In the genomic region with DNA sequence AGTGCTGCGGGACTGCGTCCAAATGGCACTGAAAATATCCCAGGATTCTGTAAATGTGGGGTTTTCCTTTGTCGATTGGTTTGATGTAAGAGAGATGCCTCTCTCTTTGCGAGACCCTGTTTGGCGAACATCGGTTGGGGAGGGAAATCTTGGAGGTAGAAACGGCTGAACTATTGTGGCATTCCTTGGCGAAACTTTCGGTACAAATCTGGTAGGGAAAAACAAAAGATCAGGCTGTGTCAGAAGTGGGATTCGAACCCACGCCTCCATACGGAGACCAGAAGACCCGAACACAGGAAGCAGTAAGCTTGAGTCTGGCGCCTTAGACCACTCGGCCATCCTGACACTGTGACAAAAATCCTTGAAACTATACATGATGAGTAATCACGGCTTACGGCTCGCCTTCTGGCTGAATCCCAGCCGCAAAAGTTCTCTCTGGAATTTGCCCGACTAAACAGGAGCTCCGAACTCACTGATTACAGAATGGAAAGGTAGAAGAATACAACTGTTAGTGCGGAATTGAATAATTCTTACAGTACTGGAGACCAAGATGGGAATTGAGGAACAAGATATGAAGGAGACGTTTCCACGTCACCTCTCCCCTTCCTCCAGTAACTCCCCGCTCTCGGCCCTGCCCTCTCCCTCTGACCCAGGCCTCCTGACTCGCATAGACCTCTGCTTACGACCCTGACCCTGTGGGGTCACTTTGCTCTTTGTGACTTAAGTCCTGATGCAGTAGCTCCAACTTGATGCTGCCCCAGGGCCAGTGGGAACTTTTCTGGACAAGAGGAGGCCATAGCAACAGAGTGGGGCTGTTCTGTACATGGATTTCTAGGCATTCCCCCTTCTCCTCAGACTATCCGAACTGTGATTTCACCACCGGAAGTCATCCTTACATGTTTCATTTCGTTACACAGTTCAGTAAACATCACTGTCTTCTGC, we compare ENCODE assay signal across 8 cellular contexts.
DNase-seq lines count a peak whose midpoint lies in the region; ATAC-seq, FAIRE-seq and TF ChIP-seq lines count a peak whose summit lies in the region.

No MANE protein-coding gene starts in this region.

- no peaks in the 10 kb centered on the region for H3K79me2 ChIP-seq in fibroblast of lung (ENCODE audit: control insufficient read depth, insufficient read depth, low read length)

- H3K9me3 ChIP-seq in fibroblast of lung (ENCODE audit: control insufficient read depth, insufficient read depth, low read depth, low read length) (no peaks in the 10 kb centered on the region), right atrium auricular region (peaks cover 0 to 2% of the 10 kb centered on the region in 2 donors), gastroesophageal sphincter (peaks cover 0 to 20% (median 0%) of the 10 kb centered on the region in 3 donors)

- H3K36me3 ChIP-seq in fibroblast of lung (ENCODE audit: control insufficient read depth, insufficient read depth, low read length), result no peaks in the 10 kb centered on the region
- no peaks in the 10 kb centered on the region for H3K36me3 ChIP-seq in right atrium auricular region
- no peaks in the 10 kb centered on the region for H3K36me3 ChIP-seq in gastroesophageal sphincter

- no peak for TF ChIP-seq EP300 in gastroesophageal sphincter (IDR thresholded peaks at IDR 0.05)

- peak overlapping the region; percentile 19 for H2AFZ ChIP-seq in fibroblast of lung (ENCODE audit: low read length)

- TF ChIP-seq CTCF in fibroblast of lung (conservative IDR thresholded peaks at IDR 0.05 in 1 of 2, IDR thresholded peaks at IDR 0.05 in 1 of 2; ENCODE audit: low read depth in 1 of 2, low read length in 2 of 2), result no peak
- no peak for TF ChIP-seq CTCF in right atrium auricular region (IDR thresholded peaks at IDR 0.05)
- TF ChIP-seq CTCF in gastroesophageal sphincter (IDR thresholded peaks at IDR 0.05), result no peak

- in situ Hi-C loops in ACHN (cut with HindIII; ENCODE audit: low pct_ligation_motif_present, low pct_unique_long_range_greater_than_20kb, low sequenced_read_pairs), result no loop called here

- 8 to 11% methylated on average over 15 to 27 of the region's 31 CpGs for WGBS in gastroesophageal sphincter (ENCODE audit: low coverage in 1 of 2), 2 donors

- TF ChIP-seq POLR2A in gastroesophageal sphincter (IDR thresholded peaks at IDR 0.05), result no peak

- H4K20me1 ChIP-seq in fibroblast of lung (ENCODE audit: control insufficient read depth, extremely low read depth, insufficient read depth, low read length), result no peaks in the 10 kb centered on the region

- peak; percentile 46 for FAIRE-seq in GM18507 (lab: Jason Lieb, UNC)

- no peak overlapping the region for H3K9ac ChIP-seq in fibroblast of lung (ENCODE audit: insufficient read depth, low read length)

- no peak for ATAC-seq in GM21576 (IDR thresholded peaks at IDR 0.05; ENCODE audit: unreplicated experiment)
- ATAC-seq in gastroesophageal sphincter, result no peak

- H3K4me1 ChIP-seq in fibroblast of lung (ENCODE audit: control insufficient read depth, extremely low read depth, insufficient read depth, low read length) (no peaks in the 10 kb centered on the region), right atrium auricular region (no peaks in the 10 kb centered on the region), gastroesophageal sphincter (no peaks in the 10 kb centered on the region)

- H3K4me2 ChIP-seq in fibroblast of lung (ENCODE audit: extremely low read depth, insufficient read depth, low read length), result peak overlapping the region; percentile 61

- H3K27me3 ChIP-seq in fibroblast of lung (ENCODE audit: control insufficient read depth, insufficient read depth, low read length), result no peaks in the 10 kb centered on the region
- peaks cover 0 to 15% of the 10 kb centered on the region in 2 donors for H3K27me3 ChIP-seq in right atrium auricular region
- peaks cover 88% of the 10 kb centered on the region for H3K27me3 ChIP-seq in gastroesophageal sphincter

- H3K27ac ChIP-seq in fibroblast of lung (ENCODE audit: insufficient read depth, low read length) (no peak overlapping the region), right atrium auricular region (no peak overlapping the region), gastroesophageal sphincter (no peak overlapping the region)

- DNase-seq in ACHN (peak; percentile 88), GM18507 (ENCODE audit: extremely low spot score, insufficient read length, low read depth) (no peak), SHP77 (lab: John Stamatoyannopoulos, UW) (peak; percentile 28 to 53), fibroblast of lung (ENCODE audit: low read depth in 2 of 2) (peak; percentile 73 to 77), SKM-1 (lab: John Stamatoyannopoulos, UW; ENCODE audit: unreplicated experiment) (no peak), right atrium auricular region (ENCODE audit: low spot score) (no peak)

- H3K4me3 ChIP-seq in fibroblast of lung (replicated peaks in 1 of 4; ENCODE audit: control extremely low read depth in 1 of 4, insufficient read depth in 1 of 4, low read depth in 3 of 4, low read length in 4 of 4), result peak overlapping the region; percentile 30 to 63 (median 46)
- H3K4me3 ChIP-seq in right atrium auricular region, result no peak overlapping the region
- no peak overlapping the region for H3K4me3 ChIP-seq in gastroesophageal sphincter

Comparison
In these comparisons a context has a peak if more than half of its experiments do, and no peak if none do; other contexts are left out.
1. DNase-seq: peak in ACHN (single experiment), SHP77 (2 of 2) and fibroblast of lung (2 of 2); none in GM18507 (single experiment), SKM-1 (single experiment) and right atrium auricular region (single experiment).
2. H3K4me3 ChIP-seq: peak in fibroblast of lung (4 of 4); none in right atrium auricular region (0 of 2) and gastroesophageal sphincter (0 of 2).